In the genomic region with DNA sequence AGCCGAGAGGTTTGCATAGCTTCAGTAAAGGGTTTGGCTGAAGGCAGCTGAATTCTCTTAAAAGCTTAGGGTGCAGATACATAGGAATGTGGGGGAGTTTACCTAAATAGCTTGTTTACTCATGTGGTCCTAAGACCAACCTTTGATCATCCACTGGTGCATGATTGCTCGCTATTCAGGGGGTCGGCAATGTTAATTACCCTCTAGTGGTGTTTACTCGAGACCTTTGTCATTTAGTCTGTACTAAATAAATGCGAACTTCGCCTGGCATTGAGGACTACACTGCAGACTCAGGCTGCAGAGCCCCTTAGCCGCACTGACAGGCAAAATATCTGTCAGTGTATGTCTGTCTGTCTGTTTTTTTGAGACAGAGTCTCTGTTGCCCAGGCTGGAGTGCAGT, we compare ENCODE assay signal across 21 cellular contexts. TPM values are rescaled to one million over a fixed set of nuclear protein-coding genes. Genes with fewer than 3 reads are reported as not detected.
A peak's percentile ranks its signal among the peaks of the same experiment; 100 is the strongest.
DNase-seq lines count a peak whose midpoint lies in the region; ATAC-seq and TF ChIP-seq lines count a peak whose summit lies in the region.
"Had no signal": no experiment of that assay in that cellular context is flagged by ENCODE, and none has a peak within 500 bp of the region (broad histone marks: within the 10 kb centered on the region; RNA-seq: fewer than 3 reads in every experiment).

No MANE protein-coding gene starts in this region.

- TF ChIP-seq POLR2A in sigmoid colon (IDR thresholded peaks at IDR 0.05), result no peak

- H3K36me3 Mint-ChIP-seq in activated naive CD4-positive, alpha-beta T cell treated with anti-CD3 and anti-CD28 coated beads, Interleukin-2, amount 50 U/mL, for 24 hours, result peaks cover 17% of the 10 kb centered on the region
- H3K36me3 Mint-ChIP-seq in T-helper 17 cell (ENCODE audit: low read depth) (peaks cover 8% of the 10 kb centered on the region), endothelial cell (ENCODE audit: low read depth, unreplicated experiment) (peaks cover 69% of the 10 kb centered on the region)

- H3K4me3 Mint-ChIP-seq in activated naive CD4-positive, alpha-beta T cell treated with anti-CD3 and anti-CD28 coated beads, Interleukin-2, amount 50 U/mL, for 24 hours, result no peak overlapping the region
- H3K4me3 Mint-ChIP-seq in T-helper 17 cell (no peak overlapping the region), endothelial cell (ENCODE audit: unreplicated experiment) (no peak overlapping the region)
- H3K4me3 Mint-ChIP-seq: stimulated activated naive B cell treated with anti-CD40 and anti-IgM and Interleukin-4, amounts not matched to agents 10 μg/mL and 1 μg/mL and 100 μg/mL, for 72 hours had no signal

- H3K36me3 ChIP-seq in sigmoid colon, result peaks cover 0 to 84% (median 38%) of the 10 kb centered on the region in 4 donors
- H3K36me3 ChIP-seq: brain microvascular endothelial cell had no signal

- no peaks in the 10 kb centered on the region for H3K9me3 Mint-ChIP-seq in activated naive CD4-positive, alpha-beta T cell treated with anti-CD3 and anti-CD28 coated beads, Interleukin-2, amount 50 U/mL, for 24 hours
- no peaks in the 10 kb centered on the region for H3K9me3 Mint-ChIP-seq in endothelial cell (ENCODE audit: unreplicated experiment)

- no peaks in the 10 kb centered on the region for H3K9me3 ChIP-seq in T-helper 17 cell (ENCODE audit: control insufficient read depth, low read length, poor library complexity, severe bottlenecking)
- H3K9me3 ChIP-seq in sigmoid colon, result no peaks in the 10 kb centered on the region
- H3K9me3 ChIP-seq: A549, esophagus squamous epithelium, left lung, pancreas, testis had no signal

- no peaks in the 10 kb centered on the region for H3K27me3 Mint-ChIP-seq in activated naive CD4-positive, alpha-beta T cell treated with anti-CD3 and anti-CD28 coated beads, Interleukin-2, amount 50 U/mL, for 24 hours
- H3K27me3 Mint-ChIP-seq in T-helper 17 cell, result no peaks in the 10 kb centered on the region
- peaks cover 7% of the 10 kb centered on the region for H3K27me3 Mint-ChIP-seq in endothelial cell (ENCODE audit: unreplicated experiment)
- H3K27me3 Mint-ChIP-seq: stimulated activated naive B cell treated with anti-CD40 and anti-IgM and Interleukin-4, amounts not matched to agents 10 μg/mL and 1 μg/mL and 100 μg/mL, for 72 hours had no signal

- H3K27ac ChIP-seq in temporal lobe (ENCODE audit: low read depth, low read length), result peak overlapping the region; percentile 100
- H3K27ac ChIP-seq in sigmoid colon, result no peak overlapping the region
- H3K27ac ChIP-seq: A549, brain microvascular endothelial cell, esophagus squamous epithelium, hepatocyte, KMS-11, left lung, testis had no signal

- 86 to 92% methylated on average over 7 of the region's 7 CpGs for WGBS in sigmoid colon, 2 donors

- intact Hi-C loops in sigmoid colon (cut with DNase I), result no loop called here

- H3K27ac Mint-ChIP-seq in activated naive CD4-positive, alpha-beta T cell treated with anti-CD3 and anti-CD28 coated beads, Interleukin-2, amount 50 U/mL, for 24 hours, result peak overlapping the region; percentile 23
- peak overlapping the region; percentile 90 for H3K27ac Mint-ChIP-seq in T-helper 17 cell
- peak overlapping the region; percentile 36 for H3K27ac Mint-ChIP-seq in endothelial cell (ENCODE audit: unreplicated experiment)

- DNase-seq in activated naive CD4-positive, alpha-beta T cell treated with anti-CD3 and anti-CD28 coated beads, Interleukin-2, amount 50 U/mL, for 16 hours, result no peak
- no peak for DNase-seq in T-helper 17 cell
- no peak for DNase-seq in endothelial cell (ENCODE audit: low spot score)
- no peak for DNase-seq in sigmoid colon
- DNase-seq: brain microvascular endothelial cell; esophagus squamous epithelium; NCI-H146; NCI-H510A; stimulated activated naive B cell treated with anti-CD40 and anti-IgM and Interleukin-4, amounts not matched to agents 10 μg/mL and 1 μg/mL and 100 μg/mL, for 72 hours; testis had no signal

- no peaks in the 10 kb centered on the region for H3K27me3 ChIP-seq in sigmoid colon
- H3K27me3 ChIP-seq: brain microvascular endothelial cell, esophagus squamous epithelium, hepatocyte, left lung, pancreas, testis had no signal

- no peak for ATAC-seq in T-helper 17 cell
- ATAC-seq in HG02870 (IDR thresholded peaks at IDR 0.05; ENCODE audit: unreplicated experiment), result no peak
- no peak for ATAC-seq in esophagus mucosa
- ATAC-seq: A549; left lung; Panc1; pancreas; stimulated activated naive B cell treated with anti-CD40 and anti-IgM and Interleukin-4, amounts not matched to agents 10 μg/mL and 1 μg/mL and 100 μg/mL, for 72 hours had no signal

- no peak overlapping the region for H3K4me3 ChIP-seq in sigmoid colon
- H3K4me3 ChIP-seq: A549, esophagus squamous epithelium, hepatocyte, left lung, pancreas, testis had no signal

- peaks cover 0 to 11% (median 8%) of the 10 kb centered on the region in 4 donors for H3K4me1 ChIP-seq in sigmoid colon

- TF ChIP-seq CTCF in endothelial cell (IDR thresholded peaks at IDR 0.05; ENCODE audit: unreplicated experiment), result no peak
- TF ChIP-seq CTCF in sigmoid colon (IDR thresholded peaks at IDR 0.05), result no peak

- TF ChIP-seq EP300 in sigmoid colon (IDR thresholded peaks at IDR 0.05), result no peak

- H3K4me1 Mint-ChIP-seq in activated naive CD4-positive, alpha-beta T cell treated with anti-CD3 and anti-CD28 coated beads, Interleukin-2, amount 50 U/mL, for 24 hours, result peaks cover 67% of the 10 kb centered on the region
- H3K4me1 Mint-ChIP-seq in T-helper 17 cell (peaks cover 47% of the 10 kb centered on the region), endothelial cell (ENCODE audit: unreplicated experiment) (peaks cover 12% of the 10 kb centered on the region)

RNA-seq across cellular contexts. Expression of gene TMEM63A, which starts 31.8 kb away (rescaled TPM):
- 100 to 1,000 TPM; 269 to 280 TPM for total RNA-seq in T-helper 17 cell
- total RNA-seq in endothelial cell (ENCODE audit: unreplicated experiment), result 79.9 TPM
- 3.0 TPM for total RNA-seq in temporal lobe
- total RNA-seq in esophagus mucosa, result 23.0 TPM
- total RNA-seq in sigmoid colon, result 10 to 100 TPM; 25.3 to 94.4 (median 36.9) TPM
- 100 to 1,000 TPM in 1 of 3 donors, 1 to 10 TPM in 2; 3.0 to 103 (median 5.5) TPM for polyA plus RNA-seq in sigmoid colon

RNA-seq across cellular contexts. Expression of gene LEFTY1, which starts 38.6 kb away (rescaled TPM):
- total RNA-seq in T-helper 17 cell (under 1 TPM in 1 of 2 donors, not detected in 1; 0.68 TPM), endothelial cell (ENCODE audit: unreplicated experiment) (0.28 TPM), temporal lobe (0.74 TPM), esophagus mucosa (not detected), sigmoid colon (not detected)
- polyA plus RNA-seq in sigmoid colon, result 100 to 1,000 TPM in 1 of 3 donors, 10 to 100 TPM in 2; 14.4 to 120 (median 46.2) TPM
- total RNA-seq: esophagus squamous epithelium, mesenteric fat pad had no signal

RNA-seq across cellular contexts. Expression of gene EPHX1, which starts 40.4 kb away (rescaled TPM):
- total RNA-seq in T-helper 17 cell (1 to 10 TPM in 1 of 2 donors, under 1 TPM in 1; 0.94 to 1.3 TPM), endothelial cell (ENCODE audit: unreplicated experiment) (45.0 TPM), temporal lobe (11.1 TPM), esophagus mucosa (89.7 TPM), sigmoid colon (10 to 100 TPM; 43.6 to 78.9 (median 67.7) TPM)
- polyA plus RNA-seq in sigmoid colon, result 10 to 100 TPM in 2 of 3 donors, 1 to 10 TPM in 1; 6.9 to 26.6 (median 14.4) TPM

Comparison
In these comparisons a context has a peak if more than half of its experiments do, and no peak if none do; other contexts are left out.
1. H3K27ac Mint-ChIP-seq: peak in every context shown above with its lines; median percentile 90 in T-helper 17 cell; 36 in endothelial cell; 23 in activated naive CD4-positive, alpha-beta T cell treated with anti-CD3 and anti-CD28 coated beads, Interleukin-2, amount 50 U/mL, for 24 hours.